Comparison of ENCODE assay signal across 1 cellular context in the genomic region with DNA sequence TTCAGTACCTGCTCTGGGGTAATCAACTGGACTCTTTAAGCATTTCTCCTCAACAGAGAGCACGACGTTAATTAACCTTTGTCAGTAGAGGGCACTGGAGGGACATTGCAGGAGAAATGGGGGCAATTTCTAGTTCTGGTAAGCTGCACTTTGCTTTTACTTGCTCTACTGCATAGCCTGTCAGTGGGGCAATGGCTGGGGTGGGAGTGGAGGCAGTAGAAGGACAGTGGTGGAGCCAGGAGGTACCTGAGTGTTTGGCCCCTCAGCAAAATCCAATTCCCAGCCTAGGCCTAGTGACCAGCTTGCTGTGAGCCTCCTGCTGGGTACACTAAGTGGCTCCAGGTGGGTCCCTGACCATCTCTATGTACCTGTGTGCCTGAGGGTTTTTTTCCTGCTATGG.
A peak's percentile ranks its signal among the peaks of the same experiment; 100 is the strongest.
TF ChIP-seq lines count a peak whose summit lies in the region.

No MANE protein-coding gene starts in this region.

TF ChIP-seq in HepG2, 621 proteins besides CTCF, POLR2A, EP300 and RAD21 (continued from another document):
- TF ChIP-seq, protein P1, sequence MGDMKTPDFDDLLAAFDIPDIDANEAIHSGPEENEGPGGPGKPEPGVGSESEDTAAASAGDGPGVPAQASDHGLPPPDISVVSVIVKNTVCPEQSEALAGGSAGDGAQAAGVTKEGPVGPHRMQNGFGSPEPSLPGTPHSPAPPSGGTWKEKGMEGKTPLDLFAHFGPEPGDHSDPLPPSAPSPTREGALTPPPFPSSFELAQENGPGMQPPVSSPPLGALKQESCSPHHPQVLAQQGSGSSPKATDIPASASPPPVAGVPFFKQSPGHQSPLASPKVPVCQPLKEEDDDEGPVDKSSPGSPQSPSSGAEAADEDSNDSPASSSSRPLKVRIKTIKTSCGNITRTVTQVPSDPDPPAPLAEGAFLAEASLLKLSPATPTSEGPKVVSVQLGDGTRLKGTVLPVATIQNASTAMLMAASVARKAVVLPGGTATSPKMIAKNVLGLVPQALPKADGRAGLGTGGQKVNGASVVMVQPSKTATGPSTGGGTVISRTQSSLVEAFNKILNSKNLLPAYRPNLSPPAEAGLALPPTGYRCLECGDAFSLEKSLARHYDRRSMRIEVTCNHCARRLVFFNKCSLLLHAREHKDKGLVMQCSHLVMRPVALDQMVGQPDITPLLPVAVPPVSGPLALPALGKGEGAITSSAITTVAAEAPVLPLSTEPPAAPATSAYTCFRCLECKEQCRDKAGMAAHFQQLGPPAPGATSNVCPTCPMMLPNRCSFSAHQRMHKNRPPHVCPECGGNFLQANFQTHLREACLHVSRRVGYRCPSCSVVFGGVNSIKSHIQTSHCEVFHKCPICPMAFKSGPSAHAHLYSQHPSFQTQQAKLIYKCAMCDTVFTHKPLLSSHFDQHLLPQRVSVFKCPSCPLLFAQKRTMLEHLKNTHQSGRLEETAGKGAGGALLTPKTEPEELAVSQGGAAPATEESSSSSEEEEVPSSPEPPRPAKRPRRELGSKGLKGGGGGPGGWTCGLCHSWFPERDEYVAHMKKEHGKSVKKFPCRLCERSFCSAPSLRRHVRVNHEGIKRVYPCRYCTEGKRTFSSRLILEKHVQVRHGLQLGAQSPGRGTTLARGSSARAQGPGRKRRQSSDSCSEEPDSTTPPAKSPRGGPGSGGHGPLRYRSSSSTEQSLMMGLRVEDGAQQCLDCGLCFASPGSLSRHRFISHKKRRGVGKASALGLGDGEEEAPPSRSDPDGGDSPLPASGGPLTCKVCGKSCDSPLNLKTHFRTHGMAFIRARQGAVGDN (CRISPR knock-in tag; IDR thresholded peaks at IDR 0.05): no peak
- no peak for TF ChIP-seq ZNF367 (CRISPR knock-in tag; IDR thresholded peaks at IDR 0.05; ENCODE audit: borderline replicate concordance)
- TF ChIP-seq ZNF574 (CRISPR knock-in tag; IDR thresholded peaks at IDR 0.05): no peak
- TF ChIP-seq ASH2L (IDR thresholded peaks at IDR 0.05; ENCODE audit: insufficient read length, low read depth, low read length): no peak
- TF ChIP-seq ZNF282 (IDR thresholded peaks at IDR 0.05; ENCODE audit: partially characterized antibody): no peak
- TF ChIP-seq SNAPC5 (CRISPR knock-in tag; IDR thresholded peaks at IDR 0.05; ENCODE audit: borderline replicate concordance): no peak
- no peak for TF ChIP-seq KLF15 (CRISPR knock-in tag; IDR thresholded peaks at IDR 0.05; ENCODE audit: borderline replicate concordance)
- no peak for TF ChIP-seq SMYD3 (CRISPR knock-in tag; IDR thresholded peaks at IDR 0.05)
- TF ChIP-seq MXD4 (CRISPR knock-in tag; IDR thresholded peaks at IDR 0.05): no peak
- no peak for TF ChIP-seq HDAC6 (IDR thresholded peaks at IDR 0.05; ENCODE audit: low read depth, low read length)
- TF ChIP-seq SP4 (CRISPR knock-in tag; IDR thresholded peaks at IDR 0.05): no peak
- TF ChIP-seq ZNF484 (CRISPR knock-in tag; IDR thresholded peaks at IDR 0.05; ENCODE audit: borderline replicate concordance, low read depth): no peak
- peak; percentile 28; the same call in 1 of the 2 replicates for TF ChIP-seq SMC3 (IDR thresholded peaks at IDR 0.05; ENCODE audit: low read length)
